Comparison of ENCODE assay signal across 22 cellular contexts in the genomic region with DNA sequence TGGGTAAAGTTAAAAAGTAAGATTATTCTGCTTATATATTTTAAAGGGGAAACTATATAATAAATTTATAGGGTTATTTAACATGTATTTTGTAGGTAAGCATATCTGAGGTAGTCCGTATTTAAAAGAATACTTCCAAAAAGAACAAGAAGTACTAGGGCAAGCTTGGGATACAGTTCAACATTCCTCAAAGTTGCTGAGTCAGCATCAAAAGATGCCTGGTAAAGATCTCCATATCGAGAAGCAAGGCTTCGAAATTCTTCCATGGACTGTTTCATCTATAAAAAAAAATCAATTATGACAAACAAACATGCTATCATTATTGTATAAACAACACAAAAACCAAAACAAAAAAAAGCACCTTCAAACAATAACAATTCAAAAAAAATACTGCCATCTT.
"Had no signal": no experiment of that assay in that cellular context is flagged by ENCODE, and none has a peak within 500 bp of the region (broad histone marks: within the 10 kb centered on the region; RNA-seq: fewer than 3 reads in every experiment).

No MANE protein-coding gene starts in this region.

- DNase-seq: cortex of kidney; effector memory CD8-positive, alpha-beta T cell; erythroblast; esophagus squamous epithelium; hypothalamus; immature natural killer cell; natural killer cell; sigmoid colon; stimulated activated CD4-positive, alpha-beta T cell treated with anti-CD3 and anti-CD28 coated beads, Interleukin-2, amount 100 ng/mL, for 24 hours; stimulated activated CD4-positive, alpha-beta T cell treated with anti-CD3 and anti-CD28 coated beads, Interleukin-4, amount 100 ng/mL, for 24 hours; stimulated activated naive CD4-positive, alpha-beta T cell treated with Interleukin-2 at 50 U/mL for 16 hours; stomach; thyroid gland; trophoblast cell had no signal

- H3K27me3 ChIP-seq: esophagus squamous epithelium, neutrophil, right atrium auricular region, sigmoid colon, stomach, thyroid gland, vagina had no signal

- FAIRE-seq: endometrium, keratinocyte had no signal

- H3K9me3 ChIP-seq: esophagus squamous epithelium, neutrophil, prostate gland, right atrium auricular region, sigmoid colon, stomach, thyroid gland, vagina had no signal

- ATAC-seq: effector memory CD8-positive, alpha-beta T cell; natural killer cell; stimulated activated effector memory CD8-positive, alpha-beta T cell treated with anti-CD3 and anti-CD28 coated beads, Interleukin-12 subunit alpha, Interleukin-12 subunit beta, amount 100 ng/mL, for 72 hours had no signal

- H3K4me1 ChIP-seq: esophagus squamous epithelium, prostate gland, right atrium auricular region, sigmoid colon, stomach, thyroid gland, vagina had no signal

- H3K4me3 ChIP-seq: esophagus squamous epithelium, lung, prostate gland, right atrium auricular region, sigmoid colon, stomach, thyroid gland, vagina had no signal

- H3K27ac ChIP-seq: esophagus squamous epithelium, neutrophil, prostate gland, right atrium auricular region, sigmoid colon, stomach, thyroid gland, vagina had no signal

- H3K36me3 ChIP-seq: neutrophil, prostate gland, thyroid gland, vagina had no signal
